1 cellular context compared by ENCODE assay signal in genomic region chr14:70726651-70727375, GRCh38.
TF ChIP-seq lines count a peak whose summit lies in the region.

No MANE protein-coding gene starts in this region.

TF ChIP-seq in H1, 55 proteins besides CTCF, POLR2A, EP300 and RAD21 (continued from another document):
- TF ChIP-seq FOSL1 (IDR thresholded peaks at IDR 0.05; ENCODE audit: insufficient read depth, low read depth, low read length) (no peak), EGR1 (IDR thresholded peaks at IDR 0.05; ENCODE audit: borderline replicate concordance, low read depth, low read length) (no peak), RNF2 (IDR thresholded peaks at IDR 0.05; ENCODE audit: borderline replicate concordance, low read depth, low read length, missing control alignments, poor library complexity, severe bottlenecking) (no peak), TAF1 (IDR thresholded peaks at IDR 0.05; ENCODE audit: low read depth, low read length) (no peak), ASH2L (IDR thresholded peaks at IDR 0.05; ENCODE audit: low read length) (no peak), TEAD4 (IDR thresholded peaks at IDR 0.05; ENCODE audit: low read depth, low read length) (no peak), SIN3A (conservative IDR thresholded peaks at IDR 0.05 in 1 of 2, IDR thresholded peaks at IDR 0.05 in 1 of 2; ENCODE audit: low read depth in 1 of 2, low read length in 2 of 2) (no peak), E2F6 (IDR thresholded peaks at IDR 0.05) (no peak), ATF3 (IDR thresholded peaks at IDR 0.05; ENCODE audit: insufficient read depth, low read depth, low read length) (no peak)
